19 cellular contexts compared by ENCODE assay signal in the genomic region with DNA sequence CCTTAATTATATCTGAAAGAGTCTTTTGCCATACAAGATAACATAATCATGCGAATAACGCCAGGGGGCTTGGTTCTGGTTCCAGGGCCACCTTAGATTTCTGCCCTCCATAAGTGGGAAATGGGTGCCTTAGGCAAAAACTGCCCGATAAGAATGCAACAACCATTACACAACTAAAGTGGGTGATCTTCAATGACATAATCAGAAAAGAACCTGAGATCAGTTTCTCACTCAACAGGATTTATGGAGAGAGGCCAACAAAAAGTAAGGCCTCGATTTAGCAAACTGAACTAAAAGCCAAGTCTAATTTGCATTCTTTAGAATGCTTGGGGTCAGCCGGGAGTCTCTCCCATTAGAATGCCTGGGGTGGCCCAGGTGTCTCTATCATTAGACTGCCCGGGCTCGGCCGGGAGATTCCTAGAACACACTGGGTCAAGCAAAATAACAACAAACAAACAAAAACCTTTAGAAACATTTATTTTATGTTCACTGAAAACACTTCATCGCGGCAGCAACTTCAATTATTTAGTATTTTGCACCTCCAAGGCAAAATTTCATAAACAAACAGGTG.
DNase-seq lines count a peak whose midpoint lies in the region; ATAC-seq and TF ChIP-seq lines count a peak whose summit lies in the region.
"Had no signal": no experiment of that assay in that cellular context is flagged by ENCODE, and none has a peak within 500 bp of the region (broad histone marks: within the 10 kb centered on the region; RNA-seq: fewer than 3 reads in every experiment).

No MANE protein-coding gene starts in this region.

- no peaks in the 10 kb centered on the region for H4K20me1 ChIP-seq in KMS-11 (ENCODE audit: insufficient read depth)

- no peak overlapping the region for H2BK120ac ChIP-seq in trophoblast cell (ENCODE audit: insufficient read depth, low read length, poor library complexity)

- H3K4ac ChIP-seq in trophoblast cell (ENCODE audit: low read depth, low read length): no peak overlapping the region

- CTCF ChIA-PET in GM10248 (lab: Yijun Ruan, JAX): interaction anchor here (2.4 kb wide), 1 partner anchor 24 kb away, joined by 6 read pairs; no protein-coding TSS in a partner anchor

- H3K4me2 ChIP-seq in KMS-11: peak overlapping the region; percentile 22; the same call in 1 of the 2 replicates
- no peak overlapping the region for H3K4me2 ChIP-seq in trophoblast cell (ENCODE audit: low read length)

- intact Hi-C loops in aorta (cut with DNase I): no loop called here

- no peak overlapping the region for H3K9ac ChIP-seq in KMS-11
- no peak overlapping the region for H3K9ac ChIP-seq in trophoblast cell (ENCODE audit: low read length)

- no peaks in the 10 kb centered on the region for H3K9me3 ChIP-seq in trophoblast cell (ENCODE audit: insufficient read depth, low read depth, low read length)
- H3K9me3 ChIP-seq in aorta (ENCODE audit: control insufficient read depth, low read length): peaks cover 1% of the 10 kb centered on the region
- H3K9me3 ChIP-seq: vagina had no signal

- no peak overlapping the region for H2AK5ac ChIP-seq in trophoblast cell (ENCODE audit: low read length)

- H3K27me3 ChIP-seq in KMS-11 (ENCODE audit: insufficient read depth, low read depth) (no peaks in the 10 kb centered on the region), trophoblast cell (ENCODE audit: insufficient read depth, low read length) (no peaks in the 10 kb centered on the region), aorta (ENCODE audit: control insufficient read depth in 1 of 2, insufficient read depth in 2 of 2, low read length in 1 of 2) (no peaks in the 10 kb centered on the region)
- H3K27me3 ChIP-seq: vagina had no signal

- H3K4me1 ChIP-seq in KMS-11 (ENCODE audit: low read depth, poor library complexity, severe bottlenecking): peaks cover 49% of the 10 kb centered on the region
- peaks cover 16 to 20% of the 10 kb centered on the region in 2 experiments for H3K4me1 ChIP-seq in trophoblast cell (ENCODE audit: control insufficient read depth in 1 of 2, insufficient read depth in 2 of 2, low read length in 2 of 2)
- no peaks in the 10 kb centered on the region for H3K4me1 ChIP-seq in aorta (ENCODE audit: control insufficient read depth in 1 of 2, insufficient read depth in 2 of 2, low read length in 2 of 2)

- no peak overlapping the region for H3K14ac ChIP-seq in trophoblast cell (ENCODE audit: low read length)

- H3K79me1 ChIP-seq in trophoblast cell (ENCODE audit: low read length): peaks cover 4% of the 10 kb centered on the region

- no peak overlapping the region for H4K8ac ChIP-seq in trophoblast cell (ENCODE audit: low read depth, low read length)

- H3K4me3 ChIP-seq in KMS-11 (IDR thresholded peaks at IDR 0.05; ENCODE audit: insufficient read depth, low read depth, low read length) (no peak overlapping the region), choroid plexus epithelial cell (ENCODE audit: low read depth, low read length) (no peak overlapping the region), trophoblast cell (ENCODE audit: low read depth, low read length) (no peak overlapping the region), aorta (ENCODE audit: low read length in 2 of 2) (no peak overlapping the region)
- H3K4me3 ChIP-seq: mucosa of descending colon, vagina had no signal

- ATAC-seq in aorta (ENCODE audit: low FRiP score): no peak
- ATAC-seq: mucosa of descending colon, PC-3, sciatic nerve had no signal

- no peak overlapping the region for H4K91ac ChIP-seq in trophoblast cell (ENCODE audit: low read depth, low read length)

- H4K12ac ChIP-seq in trophoblast cell (ENCODE audit: low read depth, low read length): no peak overlapping the region

- H2BK5ac ChIP-seq in trophoblast cell (ENCODE audit: low read depth, low read length, poor library complexity): no peak overlapping the region

- H2BK12ac ChIP-seq in trophoblast cell (ENCODE audit: low read length): no peak overlapping the region

- H3K18ac ChIP-seq in trophoblast cell (ENCODE audit: low read length): no peak overlapping the region

- POLR2A ChIA-PET in GM10248 (lab: Yijun Ruan, JAX): no interaction called here

- H3K79me2 ChIP-seq in KMS-11 (ENCODE audit: insufficient read depth, low read depth) (peaks cover 12% of the 10 kb centered on the region), trophoblast cell (ENCODE audit: control insufficient read depth, insufficient read depth, low read length, poor library complexity) (no peaks in the 10 kb centered on the region)

- H3K36me3 ChIP-seq in KMS-11 (ENCODE audit: insufficient read depth): no peaks in the 10 kb centered on the region
- H3K36me3 ChIP-seq in trophoblast cell (ENCODE audit: control insufficient read depth in 1 of 2, insufficient read depth in 2 of 2, low read length in 2 of 2): no peaks in the 10 kb centered on the region
- H3K36me3 ChIP-seq in aorta (ENCODE audit: control insufficient read depth in 1 of 2, insufficient read depth in 2 of 2, low read length in 1 of 2): no peaks in the 10 kb centered on the region
- H3K36me3 ChIP-seq: vagina had no signal

- no CpG with 5 or more reads among the region's 10 CpGs for WGBS in trophoblast cell (ENCODE audit: extremely low coverage, insufficient coverage, insufficient read length)
- 64 to 65% methylated on average over 10 of the region's 10 CpGs for WGBS in aorta, 2 donors

- DNase-seq in ELR (ENCODE audit: low read depth) (peak; percentile 52), choroid plexus epithelial cell (ENCODE audit: low read depth) (peak; percentile 88), trophoblast cell (peak; percentile 40 to 77), mucosa of gallbladder (ENCODE audit: low spot score) (no peak), GM10248 (ENCODE audit: extremely low spot score) (no peak), aorta (no peak)
- DNase-seq: activated CD4-positive, alpha-beta T cell treated with anti-CD3 and anti-CD28 coated beads for 1 hour; AML-193; dermis blood vessel endothelial cell; KG1; NCI-H1105; NCI-H774; nucleus accumbens; PC-3 had no signal

- peak overlapping the region; percentile 96; the same call in 1 of the 2 replicates for H3K27ac ChIP-seq in KMS-11
- no peak overlapping the region for H3K27ac ChIP-seq in trophoblast cell (ENCODE audit: low read depth, low read length)
- H3K27ac ChIP-seq in aorta (ENCODE audit: low read depth in 1 of 2, low read length in 2 of 2): no peak overlapping the region
- H3K27ac ChIP-seq: epithelial cell of prostate, vagina had no signal

- no peak overlapping the region for H2AFZ ChIP-seq in KMS-11 (ENCODE audit: low read depth)
- no peak overlapping the region for H2AFZ ChIP-seq in trophoblast cell (ENCODE audit: insufficient read depth, low read length, poor library complexity)

- TF ChIP-seq CTCF in KMS-11 (conservative IDR thresholded peaks at IDR 0.05; ENCODE audit: low read depth, low read length) (no peak), choroid plexus epithelial cell (conservative IDR thresholded peaks at IDR 0.05; ENCODE audit: low read depth, low read length) (no peak), GM10248 (IDR thresholded peaks at IDR 0.05; ENCODE audit: control extremely low read depth, extremely low read depth, low read depth, missing control alignments) (no peak)

- no peak overlapping the region for H3K23ac ChIP-seq in trophoblast cell (ENCODE audit: low read length)

Comparison
In these comparisons a context has a peak if more than half of its experiments do, and no peak if none do; other contexts are left out.
1. DNase-seq: peak in ELR (single experiment), choroid plexus epithelial cell (single experiment) and trophoblast cell (2 of 2); none in mucosa of gallbladder (single experiment), GM10248 (single experiment) and aorta (0 of 2).